Comparison of ENCODE assay signal across 33 cellular contexts in genomic region chr7:55444786-55445185, GRCh38.
"Had no signal": no experiment of that assay in that cellular context is flagged by ENCODE, and none has a peak within 500 bp of the region (broad histone marks: within the 10 kb centered on the region; RNA-seq: fewer than 3 reads in every experiment).

No MANE protein-coding gene starts in this region.

- H3K4me1 Mint-ChIP-seq: endodermal cell had no signal

- H3K27ac Mint-ChIP-seq: dendritic cell treated with granulocyte-macrophage colony-stimulating factor and Interleukin-4, amounts not matched to agents 40 ng/mL and 50 ng/mL, for 4 days; endodermal cell; mesothelial cell of epicardium; nephron progenitor cell; progenitor cell of endocrine pancreas; stimulated activated effector memory CD8-positive, alpha-beta T cell treated with anti-CD3 and anti-CD28 coated beads, Interleukin-12 subunit alpha, Interleukin-12 subunit beta, amount 100 ng/mL, for 72 hours; type B pancreatic cell had no signal

- H3K36me3 Mint-ChIP-seq: mesothelial cell of epicardium, naive B cell, type B pancreatic cell had no signal

- H2AFZ ChIP-seq: hepatocyte had no signal

- H3K27ac ChIP-seq: colonic mucosa, epithelial cell of prostate, foreskin keratinocyte, gastroesophageal sphincter, heart left ventricle, hepatocyte, pancreas, right atrium auricular region, testis, tibial artery had no signal

- H3K9me3 ChIP-seq: colonic mucosa, gastroesophageal sphincter, mucosa of descending colon, pancreas, right atrium auricular region, testis had no signal

- H3K27me3 Mint-ChIP-seq: progenitor cell of endocrine pancreas, type B pancreatic cell had no signal

- H3K4me3 Mint-ChIP-seq: dendritic cell treated with granulocyte-macrophage colony-stimulating factor and Interleukin-4, amounts not matched to agents 40 ng/mL and 50 ng/mL, for 4 days; endodermal cell; mesothelial cell of epicardium; naive B cell; nephron progenitor cell; stimulated activated effector memory CD8-positive, alpha-beta T cell treated with anti-CD3 and anti-CD28 coated beads, Interleukin-12 subunit alpha, Interleukin-12 subunit beta, amount 100 ng/mL, for 72 hours; type B pancreatic cell had no signal

- H3K9me3 Mint-ChIP-seq: endodermal cell; nephron progenitor cell; stimulated activated effector memory CD8-positive, alpha-beta T cell treated with anti-CD3 and anti-CD28 coated beads, Interleukin-12 subunit alpha, Interleukin-12 subunit beta, amount 100 ng/mL, for 72 hours; type B pancreatic cell had no signal

- H3K27me3 ChIP-seq: colonic mucosa, hepatocyte, pancreas, right atrium auricular region, testis, tibial artery had no signal

- H3K79me2 ChIP-seq: hepatocyte had no signal

- H3K36me3 ChIP-seq: colonic mucosa, gastroesophageal sphincter, heart left ventricle, pancreas, right atrium auricular region, tibial artery had no signal

- H3K4me2 ChIP-seq: hepatocyte, smooth muscle cell had no signal

- H3K4me3 ChIP-seq: colonic mucosa, gastroesophageal sphincter, heart left ventricle, hepatocyte, lung, mucosa of descending colon, pancreas, right atrium auricular region, smooth muscle cell, testis, tibial artery had no signal

- DNase-seq: colonic mucosa; effector CD8-positive, alpha-beta T cell; endodermal cell; foreskin keratinocyte; heart left ventricle; kidney; mesenchymal stem cell; mucosa of descending colon; naive B cell; nephron progenitor cell; occipital lobe; pancreas; stimulated activated CD4-positive, alpha-beta T cell treated with anti-CD3 and anti-CD28 coated beads, Interleukin-12 subunit alpha, Interleukin-12 subunit beta, amount 100 ng/mL, for 4 hours; stimulated activated CD4-positive, alpha-beta T cell treated with anti-CD3 and anti-CD28 coated beads, Interleukin-2, amount 100 ng/mL, for 24 hours; stimulated activated CD4-positive, alpha-beta T cell treated with anti-CD3 and anti-CD28 coated beads, Interleukin-4, amount 100 ng/mL, for 24 hours; stimulated activated naive CD8-positive, alpha-beta T cell treated with anti-CD3 and anti-CD28 coated beads, Interleukin-15, Interleukin-2, amounts not matched to agents 100 U/mL and 50 U/mL, for 24 hours; substantia nigra; testis; tibial artery had no signal

- ATAC-seq: esophagus mucosa; foreskin keratinocyte; gastroesophageal sphincter; heart left ventricle; left lobe of liver; mucosa of descending colon; pancreas; sciatic nerve; stimulated activated effector memory CD8-positive, alpha-beta T cell treated with anti-CD3 and anti-CD28 coated beads, Interleukin-12 subunit alpha, Interleukin-12 subunit beta, amount 100 ng/mL, for 72 hours; stimulated activated naive CD8-positive, alpha-beta T cell treated with anti-CD3 and anti-CD28 coated beads, Interleukin-15, Interleukin-2, amounts not matched to agents 100 U/mL and 50 U/mL, for 24 hours had no signal

- H3K4me1 ChIP-seq: colonic mucosa, foreskin keratinocyte, gastroesophageal sphincter, pancreas, testis had no signal
